ENCODE assay signal across 12 cellular contexts in genomic region chr14:105074601-105075053, GRCh38. TPM values are rescaled to one million over a fixed set of nuclear protein-coding genes. Genes with fewer than 3 reads are reported as not detected.
DNase-seq lines count a peak whose midpoint lies in the region; ATAC-seq and TF ChIP-seq lines count a peak whose summit lies in the region.
"Had no signal": no experiment of that assay in that cellular context is flagged by ENCODE, and none has a peak within 500 bp of the region (broad histone marks: within the 10 kb centered on the region; RNA-seq: fewer than 3 reads in every experiment).

No MANE protein-coding gene starts in this region.

- peak overlapping the region; percentile 18; the same call in 1 of the 2 replicates for H3K4me3 ChIP-seq in GM06990 (replicated peaks; ENCODE audit: low read depth, low read length)
- H3K4me3 ChIP-seq in foreskin fibroblast (ENCODE audit: low read depth in 1 of 2, low read length in 2 of 2), result no peak overlapping the region

- intact Hi-C loops in CD14-positive monocyte (cut with micrococcal nuclease) (loop anchor here in 1 of 2 donors (5.0 kb wide), 1 partner anchor 408 kb away; no protein-coding TSS in a partner anchor), left colon (cut with DNase I, micrococcal nuclease) (no loop called here)

- H3K27me3 Mint-ChIP-seq in CD14-positive monocyte (ENCODE audit: low read depth in 3 of 3), result peaks cover 0 to 7% (median 6%) of the 10 kb centered on the region in 3 donors

- no peaks in the 10 kb centered on the region for H3K27me3 ChIP-seq in GM06990 (replicated peaks; ENCODE audit: control insufficient read depth, insufficient read depth, low read length)

- peaks cover 0 to 3% (median 0%) of the 10 kb centered on the region in 7 donors for H3K9me3 Mint-ChIP-seq in CD14-positive monocyte
- H3K9me3 Mint-ChIP-seq: activated CD4-positive, alpha-beta T cell treated with anti-CD3 and anti-CD28 coated beads, Interleukin-2, amount 10 ng/mL, durations not matched to agents 24 days and 14 days; T-helper 1 cell treated with Interleukin-12 subunit alpha and Interleukin-12 subunit beta and Interleukin-4 antibody, amounts not matched to agents 30 μg/mL and 1 μg/mL, for 36 hours had no signal

- peak; percentile 30 for ATAC-seq in left colon

- peaks cover 51% of the 10 kb centered on the region for H3K4me1 Mint-ChIP-seq in CD14-positive monocyte

- peaks cover 4 to 5% of the 10 kb centered on the region in 2 donors for H3K36me3 Mint-ChIP-seq in CD14-positive monocyte
- H3K36me3 Mint-ChIP-seq: IgD-negative memory B cell had no signal

- peak overlapping the region in 2 of 7 donors; percentile 13 to 43 for H3K27ac Mint-ChIP-seq in CD14-positive monocyte
- H3K27ac Mint-ChIP-seq: activated CD4-positive, alpha-beta T cell treated with anti-CD3 and anti-CD28 coated beads, Interleukin-2, amount 10 ng/mL, durations not matched to agents 24 days and 14 days; T-helper 1 cell treated with Interleukin-12 subunit alpha and Interleukin-12 subunit beta and Interleukin-4 antibody, amounts not matched to agents 30 μg/mL and 1 μg/mL, for 36 hours had no signal

- H3K4me3 Mint-ChIP-seq in CD14-positive monocyte, result no peak overlapping the region
- H3K4me3 Mint-ChIP-seq: activated CD4-positive, alpha-beta T cell treated with anti-CD3 and anti-CD28 coated beads, Interleukin-2, amount 10 ng/mL, durations not matched to agents 24 days and 14 days; T-helper 1 cell treated with Interleukin-12 subunit alpha and Interleukin-12 subunit beta and Interleukin-4 antibody, amounts not matched to agents 30 μg/mL and 1 μg/mL, for 36 hours had no signal

- H3K36me3 ChIP-seq in GM06990 (ENCODE audit: control insufficient read depth, insufficient read depth, low read length), result no peaks in the 10 kb centered on the region

- peak; percentile 50 for DNase-seq in CD14-positive monocyte (ENCODE audit: low spot score)
- peak; percentile 25 for DNase-seq in GM06990 (ENCODE audit: extremely low read depth, insufficient read length)
- peak; percentile 81 for DNase-seq in NCI-H510A treated with DMSO at 0.1 percent for 48 hours (lab: John Stamatoyannopoulos, UW)
- no peak for DNase-seq in left colon
- no peak for DNase-seq in foreskin fibroblast
- no peak for DNase-seq in SIG-M5 (lab: John Stamatoyannopoulos, UW)
- DNase-seq in iPS-NIHi11 (ENCODE audit: low spot score), result no peak
- DNase-seq: dorsolateral prefrontal cortex, mammary epithelial cell had no signal

- no peak for TF ChIP-seq CTCF in CD14-positive monocyte (IDR thresholded peaks at IDR 0.05)
- no peak for TF ChIP-seq CTCF in GM06990 (IDR thresholded peaks at IDR 0.05; ENCODE audit: insufficient read depth, low read length, poor library complexity, severe bottlenecking)
- no peak for TF ChIP-seq CTCF in foreskin fibroblast (IDR thresholded peaks at IDR 0.05; ENCODE audit: low read depth, low read length)

RNA-seq across cellular contexts. Expression of gene GPR132, which starts 9.4 kb away (rescaled TPM):
- polyA plus RNA-seq in CD14-positive monocyte, result 10 to 100 TPM in 1 of 2 donors, 1 to 10 TPM in 1; 6.3 to 13.0 TPM
- 1 to 10 TPM in 1 of 2 donors, under 1 TPM in 1; 0.73 to 3.4 TPM for total RNA-seq in left colon
- polyA plus RNA-seq: mammary epithelial cell had no signal

RNA-seq across cellular contexts. Expression of gene CDCA4, which starts 53.7 kb away (rescaled TPM):
- 10 to 100 TPM in 1 of 2 donors, 1 to 10 TPM in 1; 8.6 to 12.0 TPM for polyA plus RNA-seq in CD14-positive monocyte
- 1 to 10 TPM; 5.2 to 6.5 TPM for total RNA-seq in left colon

Comparison
In these comparisons a context has a peak if more than half of its experiments do, and no peak if none do; other contexts are left out.
1. DNase-seq: peak in CD14-positive monocyte (single experiment), GM06990 (single experiment) and NCI-H510A treated with DMSO at 0.1 percent for 48 hours (single experiment); none in left colon (0 of 2), foreskin fibroblast (0 of 2), SIG-M5 (single experiment) and iPS-NIHi11 (single experiment).